23 cellular contexts compared by ENCODE assay signal in genomic region chr6:156269751-156270369, GRCh38.
A peak's percentile ranks its signal among the peaks of the same experiment; 100 is the strongest.
DNase-seq lines count a peak whose midpoint lies in the region; ATAC-seq, FAIRE-seq and TF ChIP-seq lines count a peak whose summit lies in the region.
"Had no signal": no experiment of that assay in that cellular context is flagged by ENCODE, and none has a peak within 500 bp of the region (broad histone marks: within the 10 kb centered on the region; RNA-seq: fewer than 3 reads in every experiment).

No MANE protein-coding gene starts in this region.

- H3K9me3 ChIP-seq in H1 (ENCODE audit: insufficient read depth in 2 of 2, low read depth in 1 of 2, low read length in 1 of 2), result no peaks in the 10 kb centered on the region
- H3K9me3 ChIP-seq: breast epithelium, ovary, sigmoid colon, tibial nerve had no signal

- DNase-seq in activated CD4-positive, alpha-beta T cell treated with anti-CD3 and anti-CD28 coated beads for 36 hours, result peak; percentile 68
- DNase-seq in activated CD4-positive, alpha-beta T cell treated with anti-CD3 and anti-CD28 coated beads, Interleukin-2, amount 50 U/mL, for 1 hour, result no peak
- peak; percentile 55 for DNase-seq in activated T-cell treated with anti-CD3 and anti-CD28 coated beads, Interleukin-2, amount 50 U/mL, for 24 hours
- DNase-seq in H1 (ENCODE audit: low read depth in 1 of 2, low spot score in 2 of 2) (no peak), AG08396 (ENCODE audit: low spot score) (no peak), HuH-7 (ENCODE audit: low spot score) (no peak)
- peak; percentile 4 for DNase-seq in stimulated activated naive CD4-positive, alpha-beta T cell treated with Interleukin-2 at 50 U/mL for 16 hours (lab: John Stamatoyannopoulos, UW)
- DNase-seq: 8988T, dermis blood vessel endothelial cell, GDM1, hypothalamus, mammary epithelial cell, NCI-H1105, NCI-H69, ovary, PC-3, sigmoid colon, T1000 had no signal

- H3K4me1 Mint-ChIP-seq in activated CD4-positive, alpha-beta T cell treated with anti-CD3 and anti-CD28 coated beads for 36 hours, result peaks cover 24% of the 10 kb centered on the region
- peaks cover 27% of the 10 kb centered on the region for H3K4me1 Mint-ChIP-seq in activated T-cell treated with anti-CD3 and anti-CD28 coated beads, Interleukin-2, amount 50 U/mL, for 24 hours (ENCODE audit: low read depth)

- no peak overlapping the region for H3K4me2 ChIP-seq in H1 (ENCODE audit: insufficient read depth in 1 of 2, low read depth in 2 of 2, low read length in 2 of 2)

- no peak overlapping the region for H3K14ac ChIP-seq in H1 (ENCODE audit: insufficient read length)

- peak; percentile 86 for ATAC-seq in activated CD4-positive, alpha-beta T cell treated with anti-CD3 and anti-CD28 coated beads for 36 hours
- no peak for ATAC-seq in GM21528 (IDR thresholded peaks at IDR 0.05; ENCODE audit: low FRiP score, unreplicated experiment)
- ATAC-seq: PC-3 had no signal

- POLR2A ChIA-PET in activated CD4-positive, alpha-beta T cell treated with anti-CD3 and anti-CD28 coated beads for 36 hours (lab: Charles Lee), result interaction anchor here (0.6 kb wide), 1 partner anchor 62 kb away, joined by 3 read pairs; no protein-coding TSS in a partner anchor
- POLR2A ChIA-PET in H1 (lab: Charles Lee; ENCODE audit: partially characterized antibody), result no interaction called here

- 86% methylated on average over 8 of the region's 8 CpGs; no CpG with 5 or more reads in 1 of the 2 experiments for WGBS in H1 (ENCODE audit: extremely low coverage in 1 of 2, insufficient coverage in 1 of 2, insufficient read length in 1 of 2, insufficient replicate concordance in 2 of 2, low coverage in 1 of 2, low lambda C conversion rate in 2 of 2, missing lambda C conversion rate in 1 of 2), 2 experiments

- no peaks in the 10 kb centered on the region for H3K79me1 ChIP-seq in H1 (ENCODE audit: low read depth, low read length)

- intact Hi-C loops in activated CD4-positive, alpha-beta T cell treated with anti-CD3 and anti-CD28 coated beads for 36 hours (cut with DNase I, micrococcal nuclease), result no loop called here

- peaks cover 5% of the 10 kb centered on the region for H3K36me3 Mint-ChIP-seq in activated CD4-positive, alpha-beta T cell treated with anti-CD3 and anti-CD28 coated beads for 36 hours (ENCODE audit: low read depth)
- H3K36me3 Mint-ChIP-seq in activated T-cell treated with anti-CD3 and anti-CD28 coated beads, Interleukin-2, amount 50 U/mL, for 24 hours (ENCODE audit: low read depth), result no peaks in the 10 kb centered on the region

- no peak for TF ChIP-seq POLR2A in H1 (IDR thresholded peaks at IDR 0.05; ENCODE audit: control extremely low read depth in 1 of 2, low read depth in 2 of 2, low read length in 2 of 2)

- H2BK5ac ChIP-seq in H1 (ENCODE audit: low read depth, low read length), result no peak overlapping the region

- no peaks in the 10 kb centered on the region for H3K9me3 Mint-ChIP-seq in activated CD4-positive, alpha-beta T cell treated with anti-CD3 and anti-CD28 coated beads for 36 hours (ENCODE audit: low read depth)
- no peaks in the 10 kb centered on the region for H3K9me3 Mint-ChIP-seq in activated T-cell treated with anti-CD3 and anti-CD28 coated beads, Interleukin-2, amount 50 U/mL, for 24 hours

- no peak for TF ChIP-seq EP300 in H1 (IDR thresholded peaks at IDR 0.05; ENCODE audit: borderline replicate concordance in 1 of 2, low read depth in 2 of 2, low read length in 2 of 2)

- no peaks in the 10 kb centered on the region for H3K23me2 ChIP-seq in H1 (ENCODE audit: low read depth, low read length)

- H4K8ac ChIP-seq in H1 (ENCODE audit: extremely low read depth, insufficient read depth, low read length), result no peak overlapping the region

- H3K56ac ChIP-seq in H1 (replicated peaks; ENCODE audit: insufficient read length, low read depth, low read length), result no peak overlapping the region

- no peak overlapping the region for H3K4me3 ChIP-seq in H1 (ENCODE audit: extremely low read depth in 1 of 4, insufficient read depth in 2 of 4, low read depth in 3 of 4, low read length in 4 of 4)
- H3K4me3 ChIP-seq: breast epithelium, ovary, sigmoid colon, tibial nerve had no signal

- TF ChIP-seq CTCF in H1 (IDR thresholded peaks at IDR 0.05; ENCODE audit: control extremely low read depth in 1 of 3, insufficient read depth in 1 of 3, low read depth in 1 of 3, low read length in 3 of 3), result no peak

- H3K79me2 ChIP-seq in H1 (ENCODE audit: control insufficient read depth in 1 of 2, insufficient read depth in 2 of 2, low read length in 2 of 2), result no peaks in the 10 kb centered on the region

- no peak for FAIRE-seq in H1 (lab: Jason Lieb, UNC)
- FAIRE-seq: HTR-8/SVneo, keratinocyte had no signal

- H3K27ac ChIP-seq in H1 (ENCODE audit: low read depth, low read length), result no peak overlapping the region
- H3K27ac ChIP-seq: breast epithelium, ovary, sigmoid colon, tibial nerve had no signal

- H3K18ac ChIP-seq in H1 (ENCODE audit: extremely low read depth, low read length), result no peak overlapping the region

- H3K36me3 ChIP-seq in H1 (ENCODE audit: control insufficient read depth in 2 of 4, insufficient read depth in 4 of 4, low read length in 3 of 4), result no peaks in the 10 kb centered on the region
- H3K36me3 ChIP-seq: breast epithelium, ovary, sigmoid colon, tibial nerve had no signal

- no peak overlapping the region for H3K23ac ChIP-seq in H1 (ENCODE audit: insufficient read length)

- no peak overlapping the region for H3K9ac ChIP-seq in H1 (replicated peaks in 1 of 4; ENCODE audit: extremely low read depth in 1 of 4, low read depth in 3 of 4, low read length in 3 of 4)

- no peak overlapping the region for H2BK12ac ChIP-seq in H1 (ENCODE audit: low read depth, low read length)

- peak overlapping the region; percentile 44 for H3K4me3 Mint-ChIP-seq in activated CD4-positive, alpha-beta T cell treated with anti-CD3 and anti-CD28 coated beads for 36 hours
- H3K4me3 Mint-ChIP-seq in activated T-cell treated with anti-CD3 and anti-CD28 coated beads, Interleukin-2, amount 50 U/mL, for 24 hours, result peak overlapping the region; percentile 41

- H4K20me1 ChIP-seq in H1 (replicated peaks in 1 of 2; ENCODE audit: control insufficient read depth in 1 of 2, insufficient read depth in 2 of 2, low read length in 2 of 2), result no peaks in the 10 kb centered on the region

- H2BK15ac ChIP-seq in H1 (ENCODE audit: low read length), result no peak overlapping the region

- no peak overlapping the region for H3K4ac ChIP-seq in H1 (replicated peaks; ENCODE audit: insufficient read length, low read depth, low read length)

- CTCF ChIA-PET in activated CD4-positive, alpha-beta T cell treated with anti-CD3 and anti-CD28 coated beads for 36 hours (lab: Charles Lee), result interaction anchor here (0.9 kb wide), 1 partner anchor 55 kb away, joined by 3 read pairs; no protein-coding TSS in a partner anchor
- CTCF ChIA-PET in H1 (lab: Charles Lee; ENCODE audit: partially characterized antibody), result no interaction called here

- no peak overlapping the region; the same call in 1 of the 2 replicates for H2BK20ac ChIP-seq in H1 (ENCODE audit: low read length)

- TF ChIP-seq RAD21 in H1 (IDR thresholded peaks at IDR 0.05 in 1 of 2, conservative IDR thresholded peaks at IDR 0.05 in 1 of 2; ENCODE audit: low read depth in 2 of 2, low read length in 2 of 2), result no peak

- H3K27me3 ChIP-seq in H1 (replicated peaks in 1 of 4; ENCODE audit: control insufficient read depth in 3 of 4, extremely low read depth in 1 of 4, insufficient read depth in 3 of 4, low read length in 3 of 4), result no peaks in the 10 kb centered on the region
- H3K27me3 ChIP-seq: breast epithelium, ovary, sigmoid colon, tibial nerve had no signal

- H4K91ac ChIP-seq in H1 (replicated peaks; ENCODE audit: insufficient read length, low read length), result no peak overlapping the region

- H3K4me1 ChIP-seq in H1 (replicated peaks in 1 of 4; ENCODE audit: control insufficient read depth in 3 of 4, insufficient read depth in 4 of 4, low read length in 3 of 4), result no peaks in the 10 kb centered on the region; a peak in 2 of 7 replicates
- H3K4me1 ChIP-seq: breast epithelium, sigmoid colon, tibial nerve had no signal

- no peaks in the 10 kb centered on the region for H3K27me3 Mint-ChIP-seq in activated CD4-positive, alpha-beta T cell treated with anti-CD3 and anti-CD28 coated beads for 36 hours
- no peaks in the 10 kb centered on the region for H3K27me3 Mint-ChIP-seq in activated T-cell treated with anti-CD3 and anti-CD28 coated beads, Interleukin-2, amount 50 U/mL, for 24 hours

- peak overlapping the region; percentile 73 for H3K27ac Mint-ChIP-seq in activated CD4-positive, alpha-beta T cell treated with anti-CD3 and anti-CD28 coated beads for 36 hours
- H3K27ac Mint-ChIP-seq in activated T-cell treated with anti-CD3 and anti-CD28 coated beads, Interleukin-2, amount 50 U/mL, for 24 hours, result peak overlapping the region; percentile 54

- H2AK5ac ChIP-seq in H1 (ENCODE audit: low read depth, low read length), result no peak overlapping the region

- 0 out of 2 replicates have a peak overlapping the region, but pooled peaks have one; percentile 8 for H2AFZ ChIP-seq in H1 (ENCODE audit: low read length)

- no peak overlapping the region for H4K5ac ChIP-seq in H1 (ENCODE audit: insufficient read length, low read depth, low read length)

- no peak overlapping the region for H2BK120ac ChIP-seq in H1 (replicated peaks; ENCODE audit: low read depth, low read length)

TF ChIP-seq in H1, 55 proteins besides CTCF, POLR2A, EP300 and RAD21:
- TF ChIP-seq, protein P1, sequence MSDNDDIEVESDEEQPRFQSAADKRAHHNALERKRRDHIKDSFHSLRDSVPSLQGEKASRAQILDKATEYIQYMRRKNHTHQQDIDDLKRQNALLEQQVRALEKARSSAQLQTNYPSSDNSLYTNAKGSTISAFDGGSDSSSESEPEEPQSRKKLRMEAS (IDR thresholded peaks at IDR 0.05), result no peak
- TF ChIP-seq TAF1 (IDR thresholded peaks at IDR 0.05; ENCODE audit: low read depth, low read length) (no peak), BRCA1 (IDR thresholded peaks at IDR 0.05; ENCODE audit: low read depth, low read length) (no peak), TAF7 (optimal IDR thresholded peaks at IDR 0.05; ENCODE audit: borderline replicate concordance, low read depth, low read length) (no peak), ASH2L (IDR thresholded peaks at IDR 0.05; ENCODE audit: low read length) (no peak), SRF (IDR thresholded peaks at IDR 0.05; ENCODE audit: low read depth, low read length) (no peak), GTF2F1 (IDR thresholded peaks at IDR 0.05; ENCODE audit: borderline replicate concordance, low read depth, low read length) (no peak), CBX5 (IDR thresholded peaks at IDR 0.05; ENCODE audit: low read depth, low read length) (no peak), KDM1A (IDR thresholded peaks at IDR 0.05; ENCODE audit: borderline replicate concordance, low read length) (no peak), YY1 (IDR thresholded peaks at IDR 0.05; ENCODE audit: low read depth, low read length) (no peak), TBP (IDR thresholded peaks at IDR 0.05; ENCODE audit: low read depth, low read length) (no peak), PHF8 (conservative IDR thresholded peaks at IDR 0.05; ENCODE audit: low read depth, low read length) (no peak), MAFK (IDR thresholded peaks at IDR 0.05; ENCODE audit: low read depth, low read length) (no peak)

Comparison
In these comparisons a context has a peak if more than half of its experiments do, and no peak if none do; other contexts are left out.
1. DNase-seq: peak in activated CD4-positive, alpha-beta T cell treated with anti-CD3 and anti-CD28 coated beads for 36 hours (single experiment), activated T-cell treated with anti-CD3 and anti-CD28 coated beads, Interleukin-2, amount 50 U/mL, for 24 hours (single experiment) and stimulated activated naive CD4-positive, alpha-beta T cell treated with Interleukin-2 at 50 U/mL for 16 hours (single experiment); none in activated CD4-positive, alpha-beta T cell treated with anti-CD3 and anti-CD28 coated beads, Interleukin-2, amount 50 U/mL, for 1 hour (single experiment), H1 (0 of 2), AG08396 (single experiment) and HuH-7 (single experiment).